In the genomic region with DNA sequence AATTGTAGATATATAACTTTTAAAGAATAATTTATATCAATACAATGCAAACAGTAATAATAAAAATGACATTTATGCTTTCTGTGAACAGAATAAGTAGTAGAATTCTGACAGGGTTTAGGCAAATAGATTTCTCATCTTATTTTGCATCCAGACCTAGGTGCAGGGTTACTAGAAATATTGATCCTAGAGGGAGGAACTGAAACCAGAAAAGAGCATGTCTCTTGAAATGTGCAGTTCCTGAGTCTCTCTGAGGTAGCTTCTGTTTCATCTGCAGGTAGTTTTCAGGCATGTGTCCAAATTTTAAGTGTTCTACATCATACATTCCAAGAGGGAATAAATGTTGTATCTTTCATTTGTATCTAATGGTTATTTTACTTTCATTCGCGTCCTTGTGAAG, we compare ENCODE assay signal across 13 cellular contexts.
DNase-seq lines count a peak whose midpoint lies in the region; ATAC-seq and TF ChIP-seq lines count a peak whose summit lies in the region.
"Had no signal": no experiment of that assay in that cellular context is flagged by ENCODE, and none has a peak within 500 bp of the region (broad histone marks: within the 10 kb centered on the region; RNA-seq: fewer than 3 reads in every experiment).

No MANE protein-coding gene starts in this region.

- no peaks in the 10 kb centered on the region for H3K9me3 ChIP-seq in gastroesophageal sphincter
- H3K9me3 ChIP-seq: prostate gland had no signal

- TF ChIP-seq CTCF in gastroesophageal sphincter (IDR thresholded peaks at IDR 0.05): no peak

- no peak overlapping the region for H3K4me3 ChIP-seq in gastroesophageal sphincter
- H3K4me3 ChIP-seq: prostate gland, SK-N-MC had no signal

- H3K36me3 ChIP-seq in gastroesophageal sphincter: no peaks in the 10 kb centered on the region
- H3K36me3 ChIP-seq: prostate gland had no signal

- no peaks in the 10 kb centered on the region for H3K4me1 ChIP-seq in gastroesophageal sphincter
- H3K4me1 ChIP-seq: prostate gland had no signal

- no peak for TF ChIP-seq EP300 in gastroesophageal sphincter (IDR thresholded peaks at IDR 0.05)

- no peak for TF ChIP-seq POLR2A in gastroesophageal sphincter (IDR thresholded peaks at IDR 0.05)

- WGBS in gastroesophageal sphincter (ENCODE audit: low coverage in 1 of 2), 2 donors: 96% methylated on average over 2 of the region's 2 CpGs; no CpG with 5 or more reads in 1 of the 2 donors

- ATAC-seq in GM19324 (IDR thresholded peaks at IDR 0.05; ENCODE audit: low FRiP score, unreplicated experiment): peak; percentile 100
- peak; percentile 100 for ATAC-seq in HG02588 (IDR thresholded peaks at IDR 0.05; ENCODE audit: unreplicated experiment)
- ATAC-seq in HG03196 (IDR thresholded peaks at IDR 0.05; ENCODE audit: unreplicated experiment): peak; percentile 85
- ATAC-seq in gastroesophageal sphincter: no peak

- no peaks in the 10 kb centered on the region for H3K27me3 ChIP-seq in gastroesophageal sphincter

- DNase-seq in DMS 273 (lab: John Stamatoyannopoulos, UW; ENCODE audit: unreplicated experiment): no peak
- no peak for DNase-seq in activated naive CD4-positive, alpha-beta T cell (lab: John Stamatoyannopoulos, UW)
- no peak for DNase-seq in activated naive CD4-positive, alpha-beta T cell treated with anti-CD3 and anti-CD28 coated beads, Interleukin-2, amount 50 U/mL, for 16 hours
- DNase-seq: mammary epithelial cell; NCI-H1092 treated with DMSO at 0.1 percent for 48 hours; NCI-H748 treated with DMSO at 0.1 percent for 48 hours; stimulated activated naive CD4-positive, alpha-beta T cell had no signal

- H3K27ac ChIP-seq in gastroesophageal sphincter: no peak overlapping the region
- H3K27ac ChIP-seq: prostate gland, SK-N-MC had no signal
